Comparison of ENCODE assay signal across 9 cellular contexts in the genomic region with DNA sequence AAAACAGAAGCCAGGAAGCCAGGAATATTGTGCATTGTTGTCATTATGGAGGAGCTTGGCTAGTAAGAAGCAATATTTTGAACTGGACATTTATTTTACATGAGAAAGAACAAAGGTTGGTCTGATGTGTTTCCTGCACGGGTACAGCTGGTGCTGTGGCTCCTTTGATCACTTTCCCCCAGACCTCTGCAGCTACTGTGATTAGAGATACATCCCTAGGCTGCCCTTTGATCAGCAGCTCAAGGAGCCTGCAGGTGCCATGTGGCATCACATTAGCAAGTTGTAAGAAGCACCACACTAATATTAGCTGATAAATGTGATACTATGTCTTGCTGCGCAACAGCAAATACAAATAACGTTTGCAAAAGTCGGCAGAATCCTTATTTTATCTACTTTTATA. TPM values are rescaled to one million over a fixed set of nuclear protein-coding genes. Genes with fewer than 3 reads are reported as not detected.
DNase-seq lines count a peak whose midpoint lies in the region; ATAC-seq and TF ChIP-seq lines count a peak whose summit lies in the region.
"Had no signal": no experiment of that assay in that cellular context is flagged by ENCODE, and none has a peak within 500 bp of the region (broad histone marks: within the 10 kb centered on the region; RNA-seq: fewer than 3 reads in every experiment).

No MANE protein-coding gene starts in this region.

- H3K4me1 ChIP-seq in BLaER1 (peaks cover 9% of the 10 kb centered on the region), SJSA1 (replicated peaks) (peaks cover 36% of the 10 kb centered on the region), trophoblast cell (ENCODE audit: control insufficient read depth in 1 of 2, insufficient read depth in 2 of 2, low read length in 2 of 2) (peaks cover 2% of the 10 kb centered on the region in 2 experiments)
- H3K4me1 ChIP-seq in naive thymus-derived CD4-positive, alpha-beta T cell (ENCODE audit: control insufficient read depth in 2 of 2, insufficient read depth in 2 of 2, low read length in 2 of 2) = no peaks in the 10 kb centered on the region

- H3K27me3 Mint-ChIP-seq in naive thymus-derived CD4-positive, alpha-beta T cell = peaks cover 39 to 72% (median 64%) of the 10 kb centered on the region in 5 donors

- CTCF ChIA-PET in naive thymus-derived CD4-positive, alpha-beta T cell (lab: Charles Lee) = no interaction called here

- no peak overlapping the region for H3K9ac ChIP-seq in BLaER1
- no peak overlapping the region for H3K9ac ChIP-seq in trophoblast cell (ENCODE audit: low read length)

- H3K79me1 ChIP-seq in trophoblast cell (ENCODE audit: low read length) = peaks cover 12% of the 10 kb centered on the region

- peaks cover 0 to 25% (median 6%) of the 10 kb centered on the region in 11 donors for H3K9me3 Mint-ChIP-seq in naive thymus-derived CD4-positive, alpha-beta T cell

- no peak overlapping the region for H2BK120ac ChIP-seq in trophoblast cell (ENCODE audit: insufficient read depth, low read length, poor library complexity)

- H2BK12ac ChIP-seq in trophoblast cell (ENCODE audit: low read length) = no peak overlapping the region

- H2AFZ ChIP-seq in trophoblast cell (ENCODE audit: insufficient read depth, low read length, poor library complexity) = no peak overlapping the region

- no peak overlapping the region for H3K4ac ChIP-seq in trophoblast cell (ENCODE audit: low read depth, low read length)

- H3K79me2 ChIP-seq in trophoblast cell (ENCODE audit: control insufficient read depth, insufficient read depth, low read length, poor library complexity) = peaks cover 4% of the 10 kb centered on the region

- H3K23ac ChIP-seq in trophoblast cell (ENCODE audit: low read length) = no peak overlapping the region

- H2BK5ac ChIP-seq in trophoblast cell (ENCODE audit: low read depth, low read length, poor library complexity) = no peak overlapping the region

- no peak overlapping the region for H3K14ac ChIP-seq in trophoblast cell (ENCODE audit: low read length)

- H4K12ac ChIP-seq in trophoblast cell (ENCODE audit: low read depth, low read length) = no peak overlapping the region

- peaks cover 0 to 19% (median 13%) of the 10 kb centered on the region in 7 donors for H3K4me1 Mint-ChIP-seq in naive thymus-derived CD4-positive, alpha-beta T cell

- no peak for ATAC-seq in naive thymus-derived CD4-positive, alpha-beta T cell

- peaks cover 15% of the 10 kb centered on the region for H3K27me3 ChIP-seq in BLaER1
- H3K27me3 ChIP-seq in SJSA1 (replicated peaks) = no peaks in the 10 kb centered on the region
- H3K27me3 ChIP-seq in trophoblast cell (ENCODE audit: insufficient read depth, low read length) = no peaks in the 10 kb centered on the region
- peaks cover 0 to 9% of the 10 kb centered on the region in 2 donors for H3K27me3 ChIP-seq in naive thymus-derived CD4-positive, alpha-beta T cell (ENCODE audit: control insufficient read depth in 2 of 2, insufficient read depth in 2 of 2, low read length in 2 of 2)

- no peak overlapping the region for H4K8ac ChIP-seq in trophoblast cell (ENCODE audit: low read depth, low read length)

- no peak for DNase-seq in SJSA1 (ENCODE audit: low read depth in 1 of 2, low spot score in 2 of 2)
- DNase-seq in fibroblast of mammary gland (ENCODE audit: low read depth) = no peak
- no peak for DNase-seq in trophoblast cell
- DNase-seq in DMS 273 (lab: John Stamatoyannopoulos, UW; ENCODE audit: unreplicated experiment) = no peak
- no peak for DNase-seq in CD1c-positive myeloid dendritic cell (ENCODE audit: extremely low spot score)
- DNase-seq in naive thymus-derived CD4-positive, alpha-beta T cell = no peak
- no peak for DNase-seq in cortex of kidney (lab: John Stamatoyannopoulos, UW)
- DNase-seq: activated CD8-positive, alpha-beta memory T cell treated with anti-CD3 and anti-CD28 coated beads, Interleukin-2, amount 50 U/mL, for 48 hours had no signal

- WGBS in trophoblast cell (ENCODE audit: extremely low coverage, insufficient coverage, insufficient read length) = no CpG with 5 or more reads among the region's 4 CpGs

- intact Hi-C loops in naive thymus-derived CD4-positive, alpha-beta T cell (cut with micrococcal nuclease) = loop anchor here in 1 of 2 donors (10.0 kb wide), 1 partner anchor 1164 kb away; no protein-coding TSS in a partner anchor

- POLR2A ChIA-PET in naive thymus-derived CD4-positive, alpha-beta T cell (lab: Charles Lee) = no interaction called here

- no peak overlapping the region for H2AK5ac ChIP-seq in trophoblast cell (ENCODE audit: low read length)

- no peak overlapping the region for H3K27ac ChIP-seq in BLaER1
- no peak overlapping the region for H3K27ac ChIP-seq in SJSA1
- no peak overlapping the region for H3K27ac ChIP-seq in trophoblast cell (ENCODE audit: low read depth, low read length)
- H3K27ac ChIP-seq in naive thymus-derived CD4-positive, alpha-beta T cell (ENCODE audit: low read depth, low read length) = no peak overlapping the region

- H3K4me3 Mint-ChIP-seq in naive thymus-derived CD4-positive, alpha-beta T cell = no peak overlapping the region

- no peak overlapping the region for H4K91ac ChIP-seq in trophoblast cell (ENCODE audit: low read depth, low read length)

- TF ChIP-seq CTCF in fibroblast of mammary gland (conservative IDR thresholded peaks at IDR 0.05; ENCODE audit: control insufficient read depth, insufficient read depth, low read depth, low read length) = no peak

- H4K20me1 ChIP-seq in BLaER1 = no peaks in the 10 kb centered on the region

- peak overlapping the region; percentile 32 for H3K4me2 ChIP-seq in BLaER1
- H3K4me2 ChIP-seq in trophoblast cell (ENCODE audit: low read length) = peak overlapping the region; percentile 45

- H3K36me3 Mint-ChIP-seq in naive thymus-derived CD4-positive, alpha-beta T cell = peaks cover 0 to 7% (median 0%) of the 10 kb centered on the region in 5 donors

- no peak overlapping the region for H3K18ac ChIP-seq in trophoblast cell (ENCODE audit: low read length)

- no peak overlapping the region for H3K27ac Mint-ChIP-seq in naive thymus-derived CD4-positive, alpha-beta T cell

- peaks cover 18% of the 10 kb centered on the region for H3K9me3 ChIP-seq in BLaER1
- H3K9me3 ChIP-seq in SJSA1 (replicated peaks) = no peaks in the 10 kb centered on the region
- no peaks in the 10 kb centered on the region for H3K9me3 ChIP-seq in trophoblast cell (ENCODE audit: insufficient read depth, low read depth, low read length)
- no peaks in the 10 kb centered on the region for H3K9me3 ChIP-seq in naive thymus-derived CD4-positive, alpha-beta T cell (ENCODE audit: control insufficient read depth in 2 of 3, low read length in 3 of 3)

- H3K36me3 ChIP-seq in BLaER1 (no peaks in the 10 kb centered on the region), SJSA1 (peaks cover 4% of the 10 kb centered on the region; the same call in 1 of the 2 replicates), trophoblast cell (ENCODE audit: control insufficient read depth in 1 of 2, insufficient read depth in 2 of 2, low read length in 2 of 2) (no peaks in the 10 kb centered on the region)
- no peaks in the 10 kb centered on the region for H3K36me3 ChIP-seq in naive thymus-derived CD4-positive, alpha-beta T cell (ENCODE audit: control insufficient read depth in 2 of 3, insufficient read depth in 3 of 3, low read length in 3 of 3)

- H3K4me3 ChIP-seq in BLaER1 = no peak overlapping the region
- peak overlapping the region; percentile 70 for H3K4me3 ChIP-seq in SJSA1
- H3K4me3 ChIP-seq in fibroblast of mammary gland (ENCODE audit: control insufficient read depth, low read depth, low read length) = peak overlapping the region; percentile 83
- H3K4me3 ChIP-seq in trophoblast cell (ENCODE audit: low read depth, low read length) = no peak overlapping the region
- H3K4me3 ChIP-seq in naive thymus-derived CD4-positive, alpha-beta T cell (ENCODE audit: low read length) = no peak overlapping the region

RNA-seq across cellular contexts. Expression of gene PDGFC, which starts 2.5 kb away (rescaled TPM):
- 63.0 and 73.1 TPM in 2 replicates for total RNA-seq in SJSA1 (2014; rRNA removed; shearing (Covaris generic))
- polyA plus RNA-seq in trophoblast cell (2013) = 13.8 TPM in 2 replicates
- 1 to 10 TPM in 2 of 5 experiments, under 1 TPM in 1, not detected in 2; 0.19 to 2.0 (median 1.2) TPM for total RNA-seq in naive thymus-derived CD4-positive, alpha-beta T cell
- not detected for polyA plus RNA-seq in naive thymus-derived CD4-positive, alpha-beta T cell

Comparison
In these comparisons a context has a peak if more than half of its experiments do, and no peak if none do; other contexts are left out.
1. H3K4me3 ChIP-seq: peak in SJSA1 (single experiment) and fibroblast of mammary gland (single experiment); none in BLaER1 (single experiment), trophoblast cell (single experiment) and naive thymus-derived CD4-positive, alpha-beta T cell (single experiment).
2. RNA of gene PDGFC, which starts 2.5 kb away (total RNA-seq): 63.0 to 73.1 TPM in SJSA1; 0.19 to 2.0 TPM in naive thymus-derived CD4-positive, alpha-beta T cell; every median in the first group is over 10 times any median in the second.